Comparison of ENCODE assay signal across 1 cellular context in the genomic region with DNA sequence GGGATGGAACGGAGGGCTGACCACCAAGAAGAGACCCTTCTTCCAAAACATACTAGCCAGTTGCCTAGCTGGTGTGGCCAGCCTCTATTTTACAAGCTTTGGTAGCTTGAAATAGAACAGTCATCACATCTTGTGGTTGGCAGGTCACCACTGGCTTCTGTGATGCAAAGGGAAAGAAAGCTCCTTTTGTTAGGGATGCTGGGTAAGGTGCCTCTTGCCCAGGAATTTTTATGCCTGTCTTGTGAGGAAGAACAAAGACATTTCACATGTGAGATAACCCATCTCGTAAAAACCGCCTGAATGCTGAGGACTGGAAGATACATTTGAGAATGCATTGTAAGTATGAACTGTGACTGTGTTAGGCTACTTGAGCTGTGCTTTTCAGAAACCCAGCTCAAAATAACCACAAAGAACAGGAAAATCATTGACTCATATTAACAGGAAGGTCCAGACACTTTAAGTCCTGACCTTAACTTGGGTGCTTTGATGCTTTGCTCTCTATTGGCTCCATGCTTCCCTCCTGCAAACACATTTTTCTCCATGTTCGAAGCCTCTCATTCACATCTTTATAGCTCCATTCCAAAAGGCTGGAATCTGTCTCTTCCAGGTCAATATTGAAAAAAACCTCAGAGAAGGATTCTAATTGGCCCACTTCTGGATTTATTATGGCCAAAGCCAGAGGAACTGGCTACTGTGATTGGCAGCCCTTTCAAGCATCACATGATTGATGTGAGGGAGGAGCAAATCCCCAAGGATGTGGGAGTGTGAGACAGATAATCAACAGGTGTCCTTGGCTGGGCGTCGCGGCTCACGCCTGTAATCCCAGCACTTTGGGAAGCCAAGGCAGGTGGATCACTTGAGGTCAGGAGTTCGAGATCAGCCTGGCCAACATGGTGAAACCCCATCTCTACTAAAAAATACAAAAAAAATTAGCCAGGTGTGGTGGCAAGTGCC.
A peak's percentile ranks its signal among the peaks of the same experiment; 100 is the strongest.
TF ChIP-seq lines count a peak whose summit lies in the region.

No MANE protein-coding gene starts in this region.

TF ChIP-seq in SK-N-SH, 30 proteins besides CTCF, POLR2A, EP300 and RAD21 (continued from another document):
- TF ChIP-seq, protein P1, sequence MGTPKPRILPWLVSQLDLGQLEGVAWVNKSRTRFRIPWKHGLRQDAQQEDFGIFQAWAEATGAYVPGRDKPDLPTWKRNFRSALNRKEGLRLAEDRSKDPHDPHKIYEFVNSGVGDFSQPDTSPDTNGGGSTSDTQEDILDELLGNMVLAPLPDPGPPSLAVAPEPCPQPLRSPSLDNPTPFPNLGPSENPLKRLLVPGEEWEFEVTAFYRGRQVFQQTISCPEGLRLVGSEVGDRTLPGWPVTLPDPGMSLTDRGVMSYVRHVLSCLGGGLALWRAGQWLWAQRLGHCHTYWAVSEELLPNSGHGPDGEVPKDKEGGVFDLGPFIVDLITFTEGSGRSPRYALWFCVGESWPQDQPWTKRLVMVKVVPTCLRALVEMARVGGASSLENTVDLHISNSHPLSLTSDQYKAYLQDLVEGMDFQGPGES (IDR thresholded peaks at IDR 0.05; ENCODE audit: low read depth, low read length): no peak
- TF ChIP-seq RXRA (IDR thresholded peaks at IDR 0.05; ENCODE audit: borderline replicate concordance, low read depth) (peak; percentile 55; the same call in 1 of the 2 replicates), ELF1 (IDR thresholded peaks at IDR 0.05) (no peak), JUND (IDR thresholded peaks at IDR 0.05) (peak; percentile 49), GABPA (IDR thresholded peaks at IDR 0.05; ENCODE audit: low read depth) (no peak), FOXM1 (IDR thresholded peaks at IDR 0.05; ENCODE audit: low read depth) (peak; percentile 73; the same call in 1 of the 2 replicates), MEF2A (IDR thresholded peaks at IDR 0.05; ENCODE audit: borderline replicate concordance, low read depth) (peak; percentile 70; the same call in 1 of the 2 replicates), EZH2phosphoT487 (IDR thresholded peaks at IDR 0.05; ENCODE audit: borderline replicate concordance, low read depth) (no peak), TEAD4 (IDR thresholded peaks at IDR 0.05; ENCODE audit: borderline replicate concordance, insufficient read depth) (peak; percentile 77), SIN3A (IDR thresholded peaks at IDR 0.05; ENCODE audit: borderline replicate concordance, low read depth, low read length) (peak; percentile 59; the same call in 1 of the 2 replicates), NFIC (IDR thresholded peaks at IDR 0.05; ENCODE audit: borderline replicate concordance) (peak; percentile 66), YY1 (IDR thresholded peaks at IDR 0.05; ENCODE audit: low read depth) (no peak), RFX5 (IDR thresholded peaks at IDR 0.05; ENCODE audit: low read length) (no peak), TAF1 (IDR thresholded peaks at IDR 0.05; ENCODE audit: borderline replicate concordance, low read depth, low read length) (0 out of 2 replicates have a peak, but pooled peaks have one; percentile 5)
- TF ChIP-seq, protein P2, sequence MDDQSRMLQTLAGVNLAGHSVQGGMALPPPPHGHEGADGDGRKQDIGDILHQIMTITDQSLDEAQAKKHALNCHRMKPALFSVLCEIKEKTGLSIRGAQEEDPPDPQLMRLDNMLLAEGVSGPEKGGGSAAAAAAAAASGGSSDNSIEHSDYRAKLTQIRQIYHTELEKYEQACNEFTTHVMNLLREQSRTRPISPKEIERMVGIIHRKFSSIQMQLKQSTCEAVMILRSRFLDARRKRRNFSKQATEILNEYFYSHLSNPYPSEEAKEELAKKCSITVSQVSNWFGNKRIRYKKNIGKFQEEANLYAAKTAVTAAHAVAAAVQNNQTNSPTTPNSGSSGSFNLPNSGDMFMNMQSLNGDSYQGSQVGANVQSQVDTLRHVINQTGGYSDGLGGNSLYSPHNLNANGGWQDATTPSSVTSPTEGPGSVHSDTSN (IDR thresholded peaks at IDR 0.05): peak; percentile 76
- TF ChIP-seq, protein P3, sequence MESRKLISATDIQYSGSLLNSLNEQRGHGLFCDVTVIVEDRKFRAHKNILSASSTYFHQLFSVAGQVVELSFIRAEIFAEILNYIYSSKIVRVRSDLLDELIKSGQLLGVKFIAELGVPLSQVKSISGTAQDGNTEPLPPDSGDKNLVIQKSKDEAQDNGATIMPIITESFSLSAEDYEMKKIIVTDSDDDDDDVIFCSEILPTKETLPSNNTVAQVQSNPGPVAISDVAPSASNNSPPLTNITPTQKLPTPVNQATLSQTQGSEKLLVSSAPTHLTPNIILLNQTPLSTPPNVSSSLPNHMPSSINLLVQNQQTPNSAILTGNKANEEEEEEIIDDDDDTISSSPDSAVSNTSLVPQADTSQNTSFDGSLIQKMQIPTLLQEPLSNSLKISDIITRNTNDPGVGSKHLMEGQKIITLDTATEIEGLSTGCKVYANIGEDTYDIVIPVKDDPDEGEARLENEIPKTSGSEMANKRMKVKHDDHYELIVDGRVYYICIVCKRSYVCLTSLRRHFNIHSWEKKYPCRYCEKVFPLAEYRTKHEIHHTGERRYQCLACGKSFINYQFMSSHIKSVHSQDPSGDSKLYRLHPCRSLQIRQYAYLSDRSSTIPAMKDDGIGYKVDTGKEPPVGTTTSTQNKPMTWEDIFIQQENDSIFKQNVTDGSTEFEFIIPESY (IDR thresholded peaks at IDR 0.05; ENCODE audit: borderline replicate concordance, low read depth): no peak
- TF ChIP-seq, protein P4, sequence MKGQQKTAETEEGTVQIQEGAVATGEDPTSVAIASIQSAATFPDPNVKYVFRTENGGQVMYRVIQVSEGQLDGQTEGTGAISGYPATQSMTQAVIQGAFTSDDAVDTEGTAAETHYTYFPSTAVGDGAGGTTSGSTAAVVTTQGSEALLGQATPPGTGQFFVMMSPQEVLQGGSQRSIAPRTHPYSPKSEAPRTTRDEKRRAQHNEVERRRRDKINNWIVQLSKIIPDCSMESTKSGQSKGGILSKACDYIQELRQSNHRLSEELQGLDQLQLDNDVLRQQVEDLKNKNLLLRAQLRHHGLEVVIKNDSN (IDR thresholded peaks at IDR 0.05; ENCODE audit: borderline replicate concordance, low read depth): no peak
TF ChIP-seq in SK-N-SH: peak in this region for 13.
